ENCODE assay signal across 1 cellular context in genomic region chr10:46052057-46052790, GRCh38.
TF ChIP-seq lines count a peak whose summit lies in the region.

No MANE protein-coding gene starts in this region.

TF ChIP-seq in HepG2, 621 proteins besides CTCF, POLR2A, EP300 and RAD21 (continues in another document):
- TF ChIP-seq ETV5 (CRISPR knock-in tag; IDR thresholded peaks at IDR 0.05; ENCODE audit: borderline replicate concordance) (peak; percentile 100), KDM4B (CRISPR knock-in tag; IDR thresholded peaks at IDR 0.05) (0 out of 2 replicates have a peak, but pooled peaks have one; percentile 59), SRSF4 (IDR thresholded peaks at IDR 0.05; ENCODE audit: low read depth, low read length, poor library complexity, severe bottlenecking) (no peak), ZNF33B (CRISPR knock-in tag; IDR thresholded peaks at IDR 0.05) (no peak), ZNF138 (CRISPR knock-in tag; IDR thresholded peaks at IDR 0.05; ENCODE audit: low read depth) (no peak), ZNF567 (CRISPR knock-in tag; IDR thresholded peaks at IDR 0.05; ENCODE audit: borderline replicate concordance) (no peak), SALL2 (CRISPR knock-in tag; IDR thresholded peaks at IDR 0.05) (peak; percentile 54; the same call in 1 of the 2 replicates), CHD2 (IDR thresholded peaks at IDR 0.05; ENCODE audit: low read depth, low read length) (no peak), NPAS2 (CRISPR knock-in tag; IDR thresholded peaks at IDR 0.05; ENCODE audit: borderline replicate concordance) (peak; percentile 70; the same call in 1 of the 2 replicates), MXD1 (CRISPR knock-in tag; IDR thresholded peaks at IDR 0.05) (no peak), ZSCAN5A (CRISPR knock-in tag; IDR thresholded peaks at IDR 0.05; ENCODE audit: borderline replicate concordance) (peak; percentile 32; the same call in 1 of the 2 replicates), SKIL (CRISPR knock-in tag; IDR thresholded peaks at IDR 0.05; ENCODE audit: borderline replicate concordance) (peak; percentile 82; the same call in 1 of the 2 replicates), SP4 (CRISPR knock-in tag; IDR thresholded peaks at IDR 0.05) (no peak), SMYD3 (CRISPR knock-in tag; IDR thresholded peaks at IDR 0.05) (peak; percentile 78; the same call in 1 of the 2 replicates), ZNF879 (CRISPR knock-in tag; IDR thresholded peaks at IDR 0.05) (no peak), ESRRA (CRISPR knock-in tag; IDR thresholded peaks at IDR 0.05; ENCODE audit: low read depth) (peak; percentile 60; the same call in 1 of the 2 replicates), STAT6 (CRISPR knock-in tag; IDR thresholded peaks at IDR 0.05; ENCODE audit: borderline replicate concordance) (peak; percentile 44), POLR2G (IDR thresholded peaks at IDR 0.05; ENCODE audit: low read depth, low read length) (no peak), LCORL (IDR thresholded peaks at IDR 0.05) (no peak), LCORL (CRISPR knock-in tag; IDR thresholded peaks at IDR 0.05) (peak; percentile 75), KLF13 (CRISPR knock-in tag; IDR thresholded peaks at IDR 0.05) (no peak), CEBPB (IDR thresholded peaks at IDR 0.05; ENCODE audit: borderline replicate concordance, low read depth, low read length) (no peak), ZNF431 (CRISPR knock-in tag; IDR thresholded peaks at IDR 0.05; ENCODE audit: borderline replicate concordance, low read depth) (peak; percentile 78; the same call in 1 of the 2 replicates), KAT7 (CRISPR knock-in tag; IDR thresholded peaks at IDR 0.05; ENCODE audit: borderline replicate concordance) (peak; percentile 91; the same call in 1 of the 2 replicates), ZNF326 (CRISPR knock-in tag; IDR thresholded peaks at IDR 0.05; ENCODE audit: borderline replicate concordance) (no peak), DDIT3 (CRISPR knock-in tag; IDR thresholded peaks at IDR 0.05) (no peak), SRSF1 (optimal IDR thresholded peaks at IDR 0.05; ENCODE audit: low read depth, low read length) (no peak), CCDC6 (CRISPR knock-in tag; IDR thresholded peaks at IDR 0.05) (0 out of 2 replicates have a peak, but pooled peaks have one; percentile 25), MXI1 (IDR thresholded peaks at IDR 0.05; ENCODE audit: borderline replicate concordance, low read depth, low read length) (no peak), NFATC3 (CRISPR knock-in tag; IDR thresholded peaks at IDR 0.05) (no peak)
- TF ChIP-seq, protein P1, sequence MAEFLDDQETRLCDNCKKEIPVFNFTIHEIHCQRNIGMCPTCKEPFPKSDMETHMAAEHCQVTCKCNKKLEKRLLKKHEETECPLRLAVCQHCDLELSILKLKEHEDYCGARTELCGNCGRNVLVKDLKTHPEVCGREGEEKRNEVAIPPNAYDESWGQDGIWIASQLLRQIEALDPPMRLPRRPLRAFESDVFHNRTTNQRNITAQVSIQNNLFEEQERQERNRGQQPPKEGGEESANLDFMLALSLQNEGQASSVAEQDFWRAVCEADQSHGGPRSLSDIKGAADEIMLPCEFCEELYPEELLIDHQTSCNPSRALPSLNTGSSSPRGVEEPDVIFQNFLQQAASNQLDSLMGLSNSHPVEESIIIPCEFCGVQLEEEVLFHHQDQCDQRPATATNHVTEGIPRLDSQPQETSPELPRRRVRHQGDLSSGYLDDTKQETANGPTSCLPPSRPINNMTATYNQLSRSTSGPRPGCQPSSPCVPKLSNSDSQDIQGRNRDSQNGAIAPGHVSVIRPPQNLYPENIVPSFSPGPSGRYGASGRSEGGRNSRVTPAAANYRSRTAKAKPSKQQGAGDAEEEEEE (CRISPR knock-in tag; IDR thresholded peaks at IDR 0.05; ENCODE audit: borderline replicate concordance) = no peak
- TF ChIP-seq, protein P2, sequence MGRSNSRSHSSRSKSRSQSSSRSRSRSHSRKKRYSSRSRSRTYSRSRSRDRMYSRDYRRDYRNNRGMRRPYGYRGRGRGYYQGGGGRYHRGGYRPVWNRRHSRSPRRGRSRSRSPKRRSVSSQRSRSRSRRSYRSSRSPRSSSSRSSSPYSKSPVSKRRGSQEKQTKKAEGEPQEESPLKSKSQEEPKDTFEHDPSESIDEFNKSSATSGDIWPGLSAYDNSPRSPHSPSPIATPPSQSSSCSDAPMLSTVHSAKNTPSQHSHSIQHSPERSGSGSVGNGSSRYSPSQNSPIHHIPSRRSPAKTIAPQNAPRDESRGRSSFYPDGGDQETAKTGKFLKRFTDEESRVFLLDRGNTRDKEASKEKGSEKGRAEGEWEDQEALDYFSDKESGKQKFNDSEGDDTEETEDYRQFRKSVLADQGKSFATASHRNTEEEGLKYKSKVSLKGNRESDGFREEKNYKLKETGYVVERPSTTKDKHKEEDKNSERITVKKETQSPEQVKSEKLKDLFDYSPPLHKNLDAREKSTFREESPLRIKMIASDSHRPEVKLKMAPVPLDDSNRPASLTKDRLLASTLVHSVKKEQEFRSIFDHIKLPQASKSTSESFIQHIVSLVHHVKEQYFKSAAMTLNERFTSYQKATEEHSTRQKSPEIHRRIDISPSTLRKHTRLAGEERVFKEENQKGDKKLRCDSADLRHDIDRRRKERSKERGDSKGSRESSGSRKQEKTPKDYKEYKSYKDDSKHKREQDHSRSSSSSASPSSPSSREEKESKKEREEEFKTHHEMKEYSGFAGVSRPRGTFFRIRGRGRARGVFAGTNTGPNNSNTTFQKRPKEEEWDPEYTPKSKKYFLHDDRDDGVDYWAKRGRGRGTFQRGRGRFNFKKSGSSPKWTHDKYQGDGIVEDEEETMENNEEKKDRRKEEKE (IDR thresholded peaks at IDR 0.05) = no peak
- TF ChIP-seq, protein P3, sequence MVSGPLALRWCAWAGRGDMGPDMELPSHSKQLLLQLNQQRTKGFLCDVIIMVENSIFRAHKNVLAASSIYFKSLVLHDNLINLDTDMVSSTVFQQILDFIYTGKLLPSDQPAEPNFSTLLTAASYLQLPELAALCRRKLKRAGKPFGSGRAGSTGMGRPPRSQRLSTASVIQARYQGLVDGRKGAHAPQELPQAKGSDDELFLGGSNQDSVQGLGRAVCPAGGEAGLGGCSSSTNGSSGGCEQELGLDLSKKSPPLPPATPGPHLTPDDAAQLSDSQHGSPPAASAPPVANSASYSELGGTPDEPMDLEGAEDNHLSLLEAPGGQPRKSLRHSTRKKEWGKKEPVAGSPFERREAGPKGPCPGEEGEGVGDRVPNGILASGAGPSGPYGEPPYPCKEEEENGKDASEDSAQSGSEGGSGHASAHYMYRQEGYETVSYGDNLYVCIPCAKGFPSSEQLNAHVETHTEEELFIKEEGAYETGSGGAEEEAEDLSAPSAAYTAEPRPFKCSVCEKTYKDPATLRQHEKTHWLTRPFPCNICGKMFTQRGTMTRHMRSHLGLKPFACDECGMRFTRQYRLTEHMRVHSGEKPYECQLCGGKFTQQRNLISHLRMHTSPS (CRISPR knock-in tag; IDR thresholded peaks at IDR 0.05; ENCODE audit: low read depth) = 0 out of 2 replicates have a peak, but pooled peaks have one; percentile 19
- TF ChIP-seq, protein P4, sequence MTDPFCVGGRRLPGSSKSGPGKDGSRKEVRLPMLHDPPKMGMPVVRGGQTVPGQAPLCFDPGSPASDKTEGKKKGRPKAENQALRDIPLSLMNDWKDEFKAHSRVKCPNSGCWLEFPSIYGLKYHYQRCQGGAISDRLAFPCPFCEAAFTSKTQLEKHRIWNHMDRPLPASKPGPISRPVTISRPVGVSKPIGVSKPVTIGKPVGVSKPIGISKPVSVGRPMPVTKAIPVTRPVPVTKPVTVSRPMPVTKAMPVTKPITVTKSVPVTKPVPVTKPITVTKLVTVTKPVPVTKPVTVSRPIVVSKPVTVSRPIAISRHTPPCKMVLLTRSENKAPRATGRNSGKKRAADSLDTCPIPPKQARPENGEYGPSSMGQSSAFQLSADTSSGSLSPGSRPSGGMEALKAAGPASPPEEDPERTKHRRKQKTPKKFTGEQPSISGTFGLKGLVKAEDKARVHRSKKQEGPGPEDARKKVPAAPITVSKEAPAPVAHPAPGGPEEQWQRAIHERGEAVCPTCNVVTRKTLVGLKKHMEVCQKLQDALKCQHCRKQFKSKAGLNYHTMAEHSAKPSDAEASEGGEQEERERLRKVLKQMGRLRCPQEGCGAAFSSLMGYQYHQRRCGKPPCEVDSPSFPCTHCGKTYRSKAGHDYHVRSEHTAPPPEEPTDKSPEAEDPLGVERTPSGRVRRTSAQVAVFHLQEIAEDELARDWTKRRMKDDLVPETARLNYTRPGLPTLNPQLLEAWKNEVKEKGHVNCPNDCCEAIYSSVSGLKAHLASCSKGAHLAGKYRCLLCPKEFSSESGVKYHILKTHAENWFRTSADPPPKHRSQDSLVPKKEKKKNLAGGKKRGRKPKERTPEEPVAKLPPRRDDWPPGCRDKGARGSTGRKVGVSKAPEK (CRISPR knock-in tag; IDR thresholded peaks at IDR 0.05; ENCODE audit: borderline replicate concordance) = no peak
- TF ChIP-seq, protein P5, sequence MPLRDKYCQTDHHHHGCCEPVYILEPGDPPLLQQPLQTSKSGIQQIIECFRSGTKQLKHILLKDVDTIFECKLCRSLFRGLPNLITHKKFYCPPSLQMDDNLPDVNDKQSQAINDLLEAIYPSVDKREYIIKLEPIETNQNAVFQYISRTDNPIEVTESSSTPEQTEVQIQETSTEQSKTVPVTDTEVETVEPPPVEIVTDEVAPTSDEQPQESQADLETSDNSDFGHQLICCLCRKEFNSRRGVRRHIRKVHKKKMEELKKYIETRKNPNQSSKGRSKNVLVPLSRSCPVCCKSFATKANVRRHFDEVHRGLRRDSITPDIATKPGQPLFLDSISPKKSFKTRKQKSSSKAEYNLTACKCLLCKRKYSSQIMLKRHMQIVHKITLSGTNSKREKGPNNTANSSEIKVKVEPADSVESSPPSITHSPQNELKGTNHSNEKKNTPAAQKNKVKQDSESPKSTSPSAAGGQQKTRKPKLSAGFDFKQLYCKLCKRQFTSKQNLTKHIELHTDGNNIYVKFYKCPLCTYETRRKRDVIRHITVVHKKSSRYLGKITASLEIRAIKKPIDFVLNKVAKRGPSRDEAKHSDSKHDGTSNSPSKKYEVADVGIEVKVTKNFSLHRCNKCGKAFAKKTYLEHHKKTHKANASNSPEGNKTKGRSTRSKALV (CRISPR knock-in tag; IDR thresholded peaks at IDR 0.05) = 0 out of 2 replicates have a peak, but pooled peaks have one; percentile 34
- TF ChIP-seq, protein P6, sequence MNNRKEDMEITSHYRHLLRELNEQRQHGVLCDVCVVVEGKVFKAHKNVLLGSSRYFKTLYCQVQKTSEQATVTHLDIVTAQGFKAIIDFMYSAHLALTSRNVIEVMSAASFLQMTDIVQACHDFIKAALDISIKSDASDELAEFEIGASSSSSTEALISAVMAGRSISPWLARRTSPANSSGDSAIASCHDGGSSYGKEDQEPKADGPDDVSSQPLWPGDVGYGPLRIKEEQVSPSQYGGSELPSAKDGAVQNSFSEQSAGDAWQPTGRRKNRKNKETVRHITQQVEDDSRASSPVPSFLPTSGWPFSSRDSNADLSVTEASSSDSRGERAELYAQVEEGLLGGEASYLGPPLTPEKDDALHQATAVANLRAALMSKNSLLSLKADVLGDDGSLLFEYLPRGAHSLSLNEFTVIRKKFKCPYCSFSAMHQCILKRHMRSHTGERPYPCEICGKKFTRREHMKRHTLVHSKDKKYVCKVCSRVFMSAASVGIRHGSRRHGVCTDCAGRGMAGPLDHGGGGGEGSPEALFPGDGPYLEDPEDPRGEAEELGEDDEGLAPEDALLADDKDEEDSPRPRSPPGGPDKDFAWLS (CRISPR knock-in tag; IDR thresholded peaks at IDR 0.05; ENCODE audit: borderline replicate concordance) = peak; percentile 97; the same call in 1 of the 2 replicates
